ENCODE assay signal across 16 cellular contexts in genomic region chr13:43110036-43110435, GRCh38.
DNase-seq lines count a peak whose midpoint lies in the region; ATAC-seq and TF ChIP-seq lines count a peak whose summit lies in the region.
"Had no signal": no experiment of that assay in that cellular context is flagged by ENCODE, and none has a peak within 500 bp of the region (broad histone marks: within the 10 kb centered on the region; RNA-seq: fewer than 3 reads in every experiment).

No MANE protein-coding gene starts in this region.

- H3K27ac ChIP-seq in cardiac muscle cell (peak overlapping the region; percentile 40), IMR-90 (ENCODE audit: insufficient read depth, low read length) (no peak overlapping the region), endodermal cell (ENCODE audit: low read depth, low read length) (no peak overlapping the region), stomach smooth muscle (ENCODE audit: low read length) (peak overlapping the region; percentile 13)
- H3K27ac ChIP-seq: GM23248 had no signal

- no peak for TF ChIP-seq RAD21 in IMR-90 (IDR thresholded peaks at IDR 0.05; ENCODE audit: low read length)

- no peak overlapping the region for H3K56ac ChIP-seq in IMR-90 (ENCODE audit: extremely low read depth, insufficient read depth, low read length)

- H3K23ac ChIP-seq in IMR-90 (ENCODE audit: low read depth, low read length) = no peak overlapping the region

- CTCF ChIA-PET in IMR-90 (lab: Yijun Ruan, JAX) = no interaction called here

- H3K9me1 ChIP-seq in IMR-90 (ENCODE audit: insufficient read depth, low read length) = peaks cover 3% of the 10 kb centered on the region; the same call in 1 of the 2 replicates

- DNase-seq in cardiac muscle cell (ENCODE audit: low read depth in 1 of 2, low spot score in 1 of 2) = peak in 1 of 2 donors; percentile 24
- no peak for DNase-seq in cardiac septum (ENCODE audit: low spot score)
- no peak for DNase-seq in IMR-90
- no peak for DNase-seq in endodermal cell
- no peak for DNase-seq in islet precursor cell
- DNase-seq: AML-193, GM23248, MV-4-11, NCI-H1417 treated with DMSO at 0.1 percent for 48 hours, NCI-H1930, NCI-H524, SHP77 treated with DMSO at 0.1 percent for 48 hours had no signal

- H4K20me1 ChIP-seq in IMR-90 (ENCODE audit: insufficient read depth, low read length) = no peaks in the 10 kb centered on the region; the same call in 1 of the 2 replicates

- H3K4me2 ChIP-seq in IMR-90 (ENCODE audit: low read depth, low read length) = no peak overlapping the region

- no peak overlapping the region for H3K4ac ChIP-seq in IMR-90 (ENCODE audit: low read depth, low read length)

- H3K79me1 ChIP-seq in IMR-90 (ENCODE audit: low read depth in 1 of 2, low read length in 2 of 2) = 0 out of 4 replicates have a peak, but pooled peaks cover 0 to 2% of the 10 kb centered on the region in 2 experiments

- intact Hi-C loops in cardiac septum (cut with DNase I) = no loop called here
- intact Hi-C loops in IMR-90 (cut with micrococcal nuclease) = no loop called here

- POLR2A ChIA-PET in IMR-90 (lab: Charles Lee; ENCODE audit: unreplicated experiment) = no interaction called here

- H3K14ac ChIP-seq in IMR-90 (replicated peaks; ENCODE audit: low read depth, low read length) = no peak overlapping the region

- H3K9me3 ChIP-seq in cardiac muscle cell (ENCODE audit: low read depth) (no peaks in the 10 kb centered on the region), IMR-90 (ENCODE audit: control insufficient read depth, insufficient read depth, low read length) (no peaks in the 10 kb centered on the region), endodermal cell (ENCODE audit: control insufficient read depth, low read length) (no peaks in the 10 kb centered on the region), stomach smooth muscle (ENCODE audit: control insufficient read depth in 2 of 2, low read length in 2 of 2) (no peaks in the 10 kb centered on the region)

- H2BK120ac ChIP-seq in IMR-90 (ENCODE audit: low read depth, low read length) = no peak overlapping the region

- no peak for TF ChIP-seq POLR2A in IMR-90 (IDR thresholded peaks at IDR 0.05; ENCODE audit: low read depth, low read length)

- H2AK5ac ChIP-seq in IMR-90 (ENCODE audit: low read depth, low read length) = peak overlapping the region; percentile 28; the same call in 1 of the 2 replicates

- H3K27me3 Mint-ChIP-seq in endodermal cell (ENCODE audit: insufficient read depth) = no peaks in the 10 kb centered on the region

- H3K4me1 ChIP-seq in cardiac muscle cell (ENCODE audit: low read depth) = peaks cover 34% of the 10 kb centered on the region
- H3K4me1 ChIP-seq in IMR-90 (ENCODE audit: control insufficient read depth, insufficient read depth, low read length) = peaks cover 7% of the 10 kb centered on the region
- peaks cover 3% of the 10 kb centered on the region for H3K4me1 ChIP-seq in endodermal cell (ENCODE audit: control insufficient read depth, insufficient read depth, low read length)
- peaks cover 9% of the 10 kb centered on the region for H3K4me1 ChIP-seq in stomach smooth muscle (ENCODE audit: control insufficient read depth, insufficient read depth, low read length)

- H3K9ac ChIP-seq in IMR-90 (ENCODE audit: low read depth, low read length) (no peak overlapping the region), endodermal cell (ENCODE audit: extremely low read depth, low read length, poor library complexity, severe bottlenecking) (no peak overlapping the region), stomach smooth muscle (ENCODE audit: low read length in 2 of 2) (no peak overlapping the region)
- H3K9ac ChIP-seq: GM23248 had no signal

- H4K91ac ChIP-seq in IMR-90 (ENCODE audit: insufficient read depth, low read depth, low read length) = no peak overlapping the region

- no peak overlapping the region for H2BK5ac ChIP-seq in IMR-90 (ENCODE audit: low read depth, low read length, poor library complexity, severe bottlenecking)

- H3K4me3 ChIP-seq in cardiac muscle cell (no peak overlapping the region), IMR-90 (ENCODE audit: insufficient read depth, low read depth, low read length) (no peak overlapping the region), endodermal cell (ENCODE audit: low read length) (no peak overlapping the region), stomach smooth muscle (ENCODE audit: low read length in 2 of 2) (no peak overlapping the region)
- H3K4me3 ChIP-seq: GM23248, K562 had no signal

- H2AFZ ChIP-seq in IMR-90 (replicated peaks; ENCODE audit: low read length, poor library complexity) = no peak overlapping the region
- H2AFZ ChIP-seq: GM23248 had no signal

- peaks cover 10% of the 10 kb centered on the region for H3K36me3 Mint-ChIP-seq in endodermal cell (ENCODE audit: low read depth)

- no peak overlapping the region for H3K18ac ChIP-seq in IMR-90 (ENCODE audit: low read depth, low read length)

- BruUV-seq in IMR-90 (replicated peaks; lab: Mats Ljungman, UMichigan) = no TSS peak

- TF ChIP-seq CTCF in cardiac muscle cell (IDR thresholded peaks at IDR 0.05; ENCODE audit: low read depth, low read length) = no peak
- TF ChIP-seq CTCF in IMR-90 (conservative IDR thresholded peaks at IDR 0.05; ENCODE audit: low read depth, low read length) = no peak
- TF ChIP-seq CTCF in endodermal cell (conservative IDR thresholded peaks at IDR 0.05) = no peak

- no peaks in the 10 kb centered on the region for H3K36me3 ChIP-seq in cardiac muscle cell
- no peaks in the 10 kb centered on the region for H3K36me3 ChIP-seq in IMR-90 (ENCODE audit: control insufficient read depth, insufficient read depth, low read length)
- H3K36me3 ChIP-seq in endodermal cell (ENCODE audit: control insufficient read depth, insufficient read depth, low read length) = peaks cover 39% of the 10 kb centered on the region
- H3K36me3 ChIP-seq in stomach smooth muscle (ENCODE audit: control insufficient read depth in 2 of 2, insufficient read depth in 2 of 2, low read length in 2 of 2) = no peaks in the 10 kb centered on the region

- dilution Hi-C loops in IMR-90 (cut with HindIII; ENCODE audit: low sequenced_read_pairs, unreplicated experiment) = no loop called here

- H3K27ac Mint-ChIP-seq in endodermal cell = peak overlapping the region; percentile 57

- in situ Hi-C loops in IMR-90 (cut with MboI; ENCODE audit: low sequenced_read_pairs) = no loop called here

- H2BK20ac ChIP-seq in IMR-90 (ENCODE audit: low read depth, low read length) = no peak overlapping the region

- ATAC-seq in IMR-90 (ENCODE audit: low read depth) (no peak), GM19395 (IDR thresholded peaks at IDR 0.05; ENCODE audit: unreplicated experiment) (no peak)
- ATAC-seq: K562, Panc1 had no signal

- H2AK9ac ChIP-seq in IMR-90 (replicated peaks; ENCODE audit: low read depth, low read length, poor library complexity) = no peak overlapping the region

- H3K4me1 Mint-ChIP-seq in endodermal cell = peaks cover 26% of the 10 kb centered on the region

- H3K27me3 ChIP-seq in cardiac muscle cell (no peaks in the 10 kb centered on the region), IMR-90 (ENCODE audit: control insufficient read depth, insufficient read depth, low read length) (no peaks in the 10 kb centered on the region), endodermal cell (ENCODE audit: control insufficient read depth, insufficient read depth, low read length, poor library complexity, severe bottlenecking) (no peaks in the 10 kb centered on the region), stomach smooth muscle (ENCODE audit: control insufficient read depth in 1 of 2, insufficient read depth in 2 of 2, low read length in 2 of 2) (no peaks in the 10 kb centered on the region)

- H4K5ac ChIP-seq in IMR-90 (ENCODE audit: low read depth, low read length) = no peak overlapping the region

- WGBS in IMR-90 (ENCODE audit: extremely low coverage in 2 of 2, insufficient read length in 1 of 2), 2 experiments = no CpG with 5 or more reads among the region's 5 CpGs
- WGBS in endodermal cell (ENCODE audit: insufficient coverage in 1 of 2, insufficient read length in 1 of 2), 2 experiments = 89 to 97% methylated on average over 4 to 5 of the region's 5 CpGs

- H3K4me3 Mint-ChIP-seq in endodermal cell = no peak overlapping the region

- H2BK15ac ChIP-seq in IMR-90 (ENCODE audit: low read depth, low read length) = no peak overlapping the region

- H3K9me3 Mint-ChIP-seq in endodermal cell = no peaks in the 10 kb centered on the region

- H4K8ac ChIP-seq in IMR-90 (ENCODE audit: low read depth in 2 of 2, low read length in 2 of 2) = no peak overlapping the region

TF ChIP-seq in IMR-90, 13 proteins besides CTCF, POLR2A, EP300 and RAD21:
- TF ChIP-seq MAZ (IDR thresholded peaks at IDR 0.05; ENCODE audit: borderline replicate concordance, low read depth, low read length) = no peak
- TF ChIP-seq FOS (IDR thresholded peaks at IDR 0.05; ENCODE audit: low read depth, low read length) = no peak
- no peak for TF ChIP-seq USF2 (IDR thresholded peaks at IDR 0.05; ENCODE audit: low read depth, low read length)
- TF ChIP-seq RFX5 (IDR thresholded peaks at IDR 0.05; ENCODE audit: low read depth, low read length) = no peak
- TF ChIP-seq BHLHE40 (IDR thresholded peaks at IDR 0.05; ENCODE audit: low read depth, low read length) = no peak
- TF ChIP-seq NFE2L2 (IDR thresholded peaks at IDR 0.05; ENCODE audit: low read depth, low read length) = no peak

Comparison
In these comparisons a context has a peak if more than half of its experiments do, and no peak if none do; other contexts are left out.
1. H3K27ac ChIP-seq: peak in cardiac muscle cell (single experiment) and stomach smooth muscle (single experiment); none in IMR-90 (single experiment) and endodermal cell (single experiment).